ENCODE assay signal across 3 cellular contexts in the genomic region with DNA sequence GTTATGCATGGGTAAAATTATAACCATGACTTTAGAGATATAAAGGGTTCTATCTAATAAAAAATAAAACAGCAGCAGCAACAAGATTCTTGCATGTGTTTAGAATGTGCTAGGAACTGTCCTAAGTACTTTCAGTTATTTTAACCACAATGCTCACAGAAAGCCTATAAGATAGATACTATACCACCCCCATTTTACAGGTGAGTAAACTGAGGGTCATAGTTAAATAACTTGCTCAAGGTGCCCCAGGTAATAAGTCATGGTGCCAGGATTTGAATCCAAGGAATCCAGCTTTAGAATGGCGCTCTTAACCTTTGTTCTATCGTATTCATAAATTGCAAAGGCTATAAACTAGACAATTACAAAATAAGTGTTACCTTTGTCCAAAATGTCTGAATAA.
A peak's percentile ranks its signal among the peaks of the same experiment; 100 is the strongest.
TF ChIP-seq lines count a peak whose summit lies in the region.

No MANE protein-coding gene starts in this region.

TF ChIP-seq in HepG2, 621 proteins besides CTCF, POLR2A, EP300 and RAD21:
- TF ChIP-seq, protein P1, sequence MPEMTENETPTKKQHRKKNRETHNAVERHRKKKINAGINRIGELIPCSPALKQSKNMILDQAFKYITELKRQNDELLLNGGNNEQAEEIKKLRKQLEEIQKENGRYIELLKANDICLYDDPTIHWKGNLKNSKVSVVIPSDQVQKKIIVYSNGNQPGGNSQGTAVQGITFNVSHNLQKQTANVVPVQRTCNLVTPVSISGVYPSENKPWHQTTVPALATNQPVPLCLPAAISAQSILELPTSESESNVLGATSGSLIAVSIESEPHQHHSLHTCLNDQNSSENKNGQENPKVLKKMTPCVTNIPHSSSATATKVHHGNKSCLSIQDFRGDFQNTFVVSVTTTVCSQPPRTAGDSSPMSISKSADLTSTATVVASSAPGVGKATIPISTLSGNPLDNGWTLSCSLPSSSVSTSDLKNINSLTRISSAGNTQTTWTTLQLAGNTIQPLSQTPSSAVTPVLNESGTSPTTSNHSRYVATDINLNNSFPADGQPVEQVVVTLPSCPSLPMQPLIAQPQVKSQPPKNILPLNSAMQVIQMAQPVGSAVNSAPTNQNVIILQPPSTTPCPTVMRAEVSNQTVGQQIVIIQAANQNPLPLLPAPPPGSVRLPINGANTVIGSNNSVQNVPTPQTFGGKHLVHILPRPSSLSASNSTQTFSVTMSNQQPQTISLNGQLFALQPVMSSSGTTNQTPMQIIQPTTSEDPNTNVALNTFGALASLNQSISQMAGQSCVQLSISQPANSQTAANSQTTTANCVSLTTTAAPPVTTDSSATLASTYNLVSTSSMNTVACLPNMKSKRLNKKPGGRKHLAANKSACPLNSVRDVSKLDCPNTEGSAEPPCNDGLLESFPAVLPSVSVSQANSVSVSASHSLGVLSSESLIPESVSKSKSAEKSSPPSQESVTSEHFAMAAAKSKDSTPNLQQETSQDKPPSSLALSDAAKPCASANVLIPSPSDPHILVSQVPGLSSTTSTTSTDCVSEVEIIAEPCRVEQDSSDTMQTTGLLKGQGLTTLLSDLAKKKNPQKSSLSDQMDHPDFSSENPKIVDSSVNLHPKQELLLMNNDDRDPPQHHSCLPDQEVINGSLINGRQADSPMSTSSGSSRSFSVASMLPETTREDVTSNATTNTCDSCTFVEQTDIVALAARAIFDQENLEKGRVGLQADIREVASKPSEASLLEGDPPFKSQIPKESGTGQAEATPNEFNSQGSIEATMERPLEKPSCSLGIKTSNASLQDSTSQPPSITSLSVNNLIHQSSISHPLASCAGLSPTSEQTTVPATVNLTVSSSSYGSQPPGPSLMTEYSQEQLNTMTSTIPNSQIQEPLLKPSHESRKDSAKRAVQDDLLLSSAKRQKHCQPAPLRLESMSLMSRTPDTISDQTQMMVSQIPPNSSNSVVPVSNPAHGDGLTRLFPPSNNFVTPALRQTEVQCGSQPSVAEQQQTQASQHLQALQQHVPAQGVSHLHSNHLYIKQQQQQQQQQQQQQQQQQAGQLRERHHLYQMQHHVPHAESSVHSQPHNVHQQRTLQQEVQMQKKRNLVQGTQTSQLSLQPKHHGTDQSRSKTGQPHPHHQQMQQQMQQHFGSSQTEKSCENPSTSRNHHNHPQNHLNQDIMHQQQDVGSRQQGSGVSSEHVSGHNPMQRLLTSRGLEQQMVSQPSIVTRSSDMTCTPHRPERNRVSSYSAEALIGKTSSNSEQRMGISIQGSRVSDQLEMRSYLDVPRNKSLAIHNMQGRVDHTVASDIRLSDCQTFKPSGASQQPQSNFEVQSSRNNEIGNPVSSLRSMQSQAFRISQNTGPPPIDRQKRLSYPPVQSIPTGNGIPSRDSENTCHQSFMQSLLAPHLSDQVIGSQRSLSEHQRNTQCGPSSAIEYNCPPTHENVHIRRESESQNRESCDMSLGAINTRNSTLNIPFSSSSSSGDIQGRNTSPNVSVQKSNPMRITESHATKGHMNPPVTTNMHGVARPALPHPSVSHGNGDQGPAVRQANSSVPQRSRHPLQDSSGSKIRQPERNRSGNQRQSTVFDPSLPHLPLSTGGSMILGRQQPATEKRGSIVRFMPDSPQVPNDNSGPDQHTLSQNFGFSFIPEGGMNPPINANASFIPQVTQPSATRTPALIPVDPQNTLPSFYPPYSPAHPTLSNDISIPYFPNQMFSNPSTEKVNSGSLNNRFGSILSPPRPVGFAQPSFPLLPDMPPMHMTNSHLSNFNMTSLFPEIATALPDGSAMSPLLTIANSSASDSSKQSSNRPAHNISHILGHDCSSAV (CRISPR knock-in tag; IDR thresholded peaks at IDR 0.05; ENCODE audit: borderline replicate concordance) = no peak
- peak; percentile 51; the same call in 1 of the 2 replicates for TF ChIP-seq ZNF629 (CRISPR knock-in tag; conservative IDR thresholded peaks at IDR 0.05)
- no peak for TF ChIP-seq HOXA7 (CRISPR knock-in tag; IDR thresholded peaks at IDR 0.05)
TF ChIP-seq in HepG2: peak in this region for 1.

TF ChIP-seq in GM12878, 131 proteins besides CTCF, POLR2A, EP300 and RAD21:
- TF ChIP-seq EED (IDR thresholded peaks at IDR 0.05; ENCODE audit: low read depth) (no peak), GATAD2B (conservative IDR thresholded peaks at IDR 0.05; ENCODE audit: low read depth) (no peak), RUNX3 (IDR thresholded peaks at IDR 0.05; ENCODE audit: low read length) (no peak)
- TF ChIP-seq, protein P2, sequence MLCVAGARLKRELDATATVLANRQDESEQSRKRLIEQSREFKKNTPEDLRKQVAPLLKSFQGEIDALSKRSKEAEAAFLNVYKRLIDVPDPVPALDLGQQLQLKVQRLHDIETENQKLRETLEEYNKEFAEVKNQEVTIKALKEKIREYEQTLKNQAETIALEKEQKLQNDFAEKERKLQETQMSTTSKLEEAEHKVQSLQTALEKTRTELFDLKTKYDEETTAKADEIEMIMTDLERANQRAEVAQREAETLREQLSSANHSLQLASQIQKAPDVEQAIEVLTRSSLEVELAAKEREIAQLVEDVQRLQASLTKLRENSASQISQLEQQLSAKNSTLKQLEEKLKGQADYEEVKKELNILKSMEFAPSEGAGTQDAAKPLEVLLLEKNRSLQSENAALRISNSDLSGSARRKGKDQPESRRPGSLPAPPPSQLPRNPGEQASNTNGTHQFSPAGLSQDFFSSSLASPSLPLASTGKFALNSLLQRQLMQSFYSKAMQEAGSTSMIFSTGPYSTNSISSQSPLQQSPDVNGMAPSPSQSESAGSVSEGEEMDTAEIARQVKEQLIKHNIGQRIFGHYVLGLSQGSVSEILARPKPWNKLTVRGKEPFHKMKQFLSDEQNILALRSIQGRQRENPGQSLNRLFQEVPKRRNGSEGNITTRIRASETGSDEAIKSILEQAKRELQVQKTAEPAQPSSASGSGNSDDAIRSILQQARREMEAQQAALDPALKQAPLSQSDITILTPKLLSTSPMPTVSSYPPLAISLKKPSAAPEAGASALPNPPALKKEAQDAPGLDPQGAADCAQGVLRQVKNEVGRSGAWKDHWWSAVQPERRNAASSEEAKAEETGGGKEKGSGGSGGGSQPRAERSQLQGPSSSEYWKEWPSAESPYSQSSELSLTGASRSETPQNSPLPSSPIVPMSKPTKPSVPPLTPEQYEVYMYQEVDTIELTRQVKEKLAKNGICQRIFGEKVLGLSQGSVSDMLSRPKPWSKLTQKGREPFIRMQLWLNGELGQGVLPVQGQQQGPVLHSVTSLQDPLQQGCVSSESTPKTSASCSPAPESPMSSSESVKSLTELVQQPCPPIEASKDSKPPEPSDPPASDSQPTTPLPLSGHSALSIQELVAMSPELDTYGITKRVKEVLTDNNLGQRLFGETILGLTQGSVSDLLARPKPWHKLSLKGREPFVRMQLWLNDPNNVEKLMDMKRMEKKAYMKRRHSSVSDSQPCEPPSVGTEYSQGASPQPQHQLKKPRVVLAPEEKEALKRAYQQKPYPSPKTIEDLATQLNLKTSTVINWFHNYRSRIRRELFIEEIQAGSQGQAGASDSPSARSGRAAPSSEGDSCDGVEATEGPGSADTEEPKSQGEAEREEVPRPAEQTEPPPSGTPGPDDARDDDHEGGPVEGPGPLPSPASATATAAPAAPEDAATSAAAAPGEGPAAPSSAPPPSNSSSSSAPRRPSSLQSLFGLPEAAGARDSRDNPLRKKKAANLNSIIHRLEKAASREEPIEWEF (IDR thresholded peaks at IDR 0.05; ENCODE audit: insufficient replicate concordance, low read depth, low read length) = no peak

TF ChIP-seq in K562, 482 proteins besides CTCF, POLR2A, EP300 and RAD21:
- no peak for TF ChIP-seq EHMT2 (IDR thresholded peaks at IDR 0.05)
- peak; percentile 91 for TF ChIP-seq RBM25 (IDR thresholded peaks at IDR 0.05; ENCODE audit: low read depth, low read length, severe bottlenecking)
